In the genomic region with DNA sequence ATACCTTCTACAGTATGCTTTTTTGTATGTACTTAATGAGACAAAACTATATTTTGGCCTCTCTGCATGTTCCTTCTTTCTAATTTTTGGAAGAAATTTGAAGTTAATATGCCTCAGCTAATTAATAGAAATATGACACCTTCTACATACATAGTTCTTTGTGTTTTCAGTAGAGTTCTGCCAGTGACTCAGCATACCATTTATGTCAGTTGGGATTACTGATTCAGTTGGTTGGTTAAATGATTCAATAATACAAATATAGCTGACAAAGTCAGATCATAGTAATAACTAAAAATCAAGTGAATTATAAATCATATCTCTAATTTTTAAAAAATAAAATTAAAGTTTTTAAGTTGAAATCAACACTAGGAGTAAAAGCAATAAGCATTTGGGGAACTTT, we compare ENCODE assay signal across 20 cellular contexts. TPM values are rescaled to one million over a fixed set of nuclear protein-coding genes. Genes with fewer than 3 reads are reported as not detected.
A peak's percentile ranks its signal among the peaks of the same experiment; 100 is the strongest.
DNase-seq lines count a peak whose midpoint lies in the region; ATAC-seq, FAIRE-seq and TF ChIP-seq lines count a peak whose summit lies in the region.
"Had no signal": no experiment of that assay in that cellular context is flagged by ENCODE, and none has a peak within 500 bp of the region (broad histone marks: within the 10 kb centered on the region; RNA-seq: fewer than 3 reads in every experiment).

No MANE protein-coding gene starts in this region.

- TF ChIP-seq CTCF in fibroblast of lung (conservative IDR thresholded peaks at IDR 0.05 in 1 of 2, IDR thresholded peaks at IDR 0.05 in 1 of 2; ENCODE audit: low read depth in 1 of 2, low read length in 2 of 2) (no peak), osteoblast (IDR thresholded peaks at IDR 0.05; ENCODE audit: extremely low read depth, low read depth, low read length) (no peak), dorsolateral prefrontal cortex (IDR thresholded peaks at IDR 0.05 in 54 of 56, conservative IDR thresholded peaks at IDR 0.05 in 2 of 56; ENCODE audit: low read depth in 1 of 56, partially characterized antibody in 56 of 56) (no peak)

- intact Hi-C loops in dorsolateral prefrontal cortex (cut with DNase I), result no loop called here

- H2AFZ ChIP-seq in fibroblast of lung (ENCODE audit: low read length) (no peak overlapping the region), osteoblast (ENCODE audit: low read length) (no peak overlapping the region)
- H2AFZ ChIP-seq: GM23248 had no signal

- POLR2A ChIA-PET in naive thymus-derived CD8-positive, alpha-beta T cell (lab: Charles Lee), result no interaction called here

- ATAC-seq in naive thymus-derived CD8-positive, alpha-beta T cell, result no peak

- no peaks in the 10 kb centered on the region for H3K79me2 ChIP-seq in fibroblast of lung (ENCODE audit: control insufficient read depth, insufficient read depth, low read length)
- H3K79me2 ChIP-seq in osteoblast (ENCODE audit: insufficient read depth, low read length), result no peaks in the 10 kb centered on the region

- no peak overlapping the region for H3K9ac ChIP-seq in fibroblast of lung (ENCODE audit: insufficient read depth, low read length)
- H3K9ac ChIP-seq: GM23248 had no signal

- no peaks in the 10 kb centered on the region for H3K4me1 Mint-ChIP-seq in naive thymus-derived CD8-positive, alpha-beta T cell
- H3K4me1 Mint-ChIP-seq: CD4-positive, CD25-positive, alpha-beta regulatory T cell had no signal

- H3K27me3 Mint-ChIP-seq in naive thymus-derived CD8-positive, alpha-beta T cell, result peaks cover 0 to 24% (median 2%) of the 10 kb centered on the region in 5 donors
- H3K27me3 Mint-ChIP-seq: CD4-positive, CD25-positive, alpha-beta regulatory T cell had no signal

- H3K4me3 ChIP-seq in fibroblast of lung (replicated peaks in 1 of 4; ENCODE audit: control extremely low read depth in 1 of 4, insufficient read depth in 1 of 4, low read depth in 3 of 4, low read length in 4 of 4) (no peak overlapping the region), osteoblast (ENCODE audit: insufficient read depth, low read length) (no peak overlapping the region), dorsolateral prefrontal cortex (no peak overlapping the region), small intestine (ENCODE audit: low read depth in 1 of 2, low read length in 2 of 2) (no peak overlapping the region)
- H3K4me3 ChIP-seq: GM23248, HAP-1 had no signal

- H3K4me3 Mint-ChIP-seq in naive thymus-derived CD8-positive, alpha-beta T cell, result no peak overlapping the region
- H3K4me3 Mint-ChIP-seq: CD4-positive, CD25-positive, alpha-beta regulatory T cell had no signal

- no peaks in the 10 kb centered on the region for H3K4me1 ChIP-seq in fibroblast of lung (ENCODE audit: control insufficient read depth, extremely low read depth, insufficient read depth, low read length)
- peaks cover 6% of the 10 kb centered on the region for H3K4me1 ChIP-seq in osteoblast (ENCODE audit: insufficient read depth, low read length)
- H3K4me1 ChIP-seq in small intestine (ENCODE audit: control insufficient read depth in 2 of 2, insufficient read depth in 1 of 2, low read depth in 1 of 2, low read length in 1 of 2), result no peaks in the 10 kb centered on the region
- H3K4me1 ChIP-seq: BE2C, Caco-2 had no signal

- no peaks in the 10 kb centered on the region for H3K36me3 Mint-ChIP-seq in naive thymus-derived CD8-positive, alpha-beta T cell
- H3K36me3 Mint-ChIP-seq: CD4-positive, CD25-positive, alpha-beta regulatory T cell had no signal

- no peak for FAIRE-seq in small intestine (lab: Jason Lieb, UNC)
- FAIRE-seq: A204.1, D721Med, GM12892, GM18507 had no signal

- no peaks in the 10 kb centered on the region for H3K9me3 ChIP-seq in fibroblast of lung (ENCODE audit: control insufficient read depth, insufficient read depth, low read depth, low read length)
- H3K9me3 ChIP-seq in osteoblast (ENCODE audit: low read depth, low read length), result no peaks in the 10 kb centered on the region
- no peaks in the 10 kb centered on the region for H3K9me3 ChIP-seq in small intestine (ENCODE audit: control insufficient read depth, low read depth)
- H3K9me3 ChIP-seq: BE2C, Caco-2, HAP-1 had no signal

- H3K9me3 Mint-ChIP-seq in naive thymus-derived CD8-positive, alpha-beta T cell, result peaks cover 0 to 8% (median 3%) of the 10 kb centered on the region in 9 donors

- H3K4me2 ChIP-seq in fibroblast of lung (ENCODE audit: extremely low read depth, insufficient read depth, low read length) (no peak overlapping the region), osteoblast (ENCODE audit: insufficient read depth, low read length) (peak overlapping the region; percentile 3)

- H4K20me1 ChIP-seq in fibroblast of lung (ENCODE audit: control insufficient read depth, extremely low read depth, insufficient read depth, low read length), result no peaks in the 10 kb centered on the region
- no peaks in the 10 kb centered on the region for H4K20me1 ChIP-seq in osteoblast (ENCODE audit: insufficient read depth, low read length)

- DNase-seq in HT1080 (ENCODE audit: low read depth) (peak; percentile 21), RKO (ENCODE audit: low spot score) (peak; percentile 14), fibroblast of lung (ENCODE audit: low read depth in 2 of 2) (peak; percentile 18 to 24), osteoblast (ENCODE audit: insufficient read length, low spot score, missing footprints) (no peak), dorsolateral prefrontal cortex (no peak), T-helper 2 cell (no peak), small intestine (no peak)
- DNase-seq in naive thymus-derived CD8-positive, alpha-beta T cell, result no peak
- DNase-seq: ACHN; BE2C; C1 segment of cervical spinal cord; Caco-2; CD4-positive, CD25-positive, alpha-beta regulatory T cell; GDM1; GM23248 had no signal

- H3K27ac Mint-ChIP-seq in naive thymus-derived CD8-positive, alpha-beta T cell, result no peak overlapping the region
- H3K27ac Mint-ChIP-seq: CD4-positive, CD25-positive, alpha-beta regulatory T cell had no signal

- H3K27me3 ChIP-seq in fibroblast of lung (ENCODE audit: control insufficient read depth, insufficient read depth, low read length) (no peaks in the 10 kb centered on the region), osteoblast (ENCODE audit: insufficient read depth, low read length) (peaks cover under 1% of the 10 kb centered on the region), dorsolateral prefrontal cortex (no peaks in the 10 kb centered on the region), small intestine (ENCODE audit: control insufficient read depth in 2 of 2, insufficient read depth in 2 of 2, low read length in 2 of 2) (no peaks in the 10 kb centered on the region)
- H3K27me3 ChIP-seq: BE2C had no signal

- no peaks in the 10 kb centered on the region for H3K36me3 ChIP-seq in fibroblast of lung (ENCODE audit: control insufficient read depth, insufficient read depth, low read length)
- H3K36me3 ChIP-seq in osteoblast (ENCODE audit: insufficient read depth, low read length), result no peaks in the 10 kb centered on the region
- H3K36me3 ChIP-seq in small intestine (ENCODE audit: control insufficient read depth in 2 of 2, insufficient read depth in 2 of 2, low read length in 2 of 2), result no peaks in the 10 kb centered on the region
- H3K36me3 ChIP-seq: BE2C, HAP-1 had no signal

- H3K27ac ChIP-seq in fibroblast of lung (ENCODE audit: insufficient read depth, low read length) (no peak overlapping the region), osteoblast (ENCODE audit: low read depth, low read length) (no peak overlapping the region), dorsolateral prefrontal cortex (no peak overlapping the region), small intestine (ENCODE audit: low read depth in 1 of 2, low read length in 1 of 2) (no peak overlapping the region)
- H3K27ac ChIP-seq: GM23248 had no signal

RNA-seq across cellular contexts. Expression of gene BTC, which starts 16.8 kb away (rescaled TPM):
- 1.0 and 1.2 TPM in 2 replicates for total RNA-seq in HT1080 (2014; rRNA removed; shearing (Covaris generic))
- polyA plus RNA-seq in HT1080 (2015; cell fraction: cytosol; rRNA removed), result 0.26 and 0.27 TPM in 2 replicates
- polyA plus RNA-seq in HT1080 (2015; cell fraction: nucleus; rRNA removed), result 0.29 and 0.47 TPM in 2 replicates
- total RNA-seq in fibroblast of lung (3.1 and 7.8 TPM in 2 replicates), osteoblast (0.29 and 0.36 TPM in 2 replicates), dorsolateral prefrontal cortex (1 to 10 TPM in 84 of 120 experiments, under 1 TPM in 36; 0.36 to 4.9 (median 1.3) TPM)
- polyA plus RNA-seq in fibroblast of lung (0.33 and 0.41 TPM in 2 replicates), small intestine (1 to 10 TPM; 1.3 to 4.9 (median 1.4) TPM)
- 0.19 and 0.24 TPM in 2 replicates for polyA plus RNA-seq in fibroblast of lung (2012)
- not detected in 2 replicates for polyA minus RNA-seq in fibroblast of lung (ENCODE audit: low replicate concordance)
- not detected for total RNA-seq in naive thymus-derived CD8-positive, alpha-beta T cell
- not detected for polyA plus RNA-seq in naive thymus-derived CD8-positive, alpha-beta T cell
- total RNA-seq: CD4-positive, CD25-positive, alpha-beta regulatory T cell; GM23248 had no signal
- polyA plus RNA-seq: CD4-positive, CD25-positive, alpha-beta regulatory T cell; GM23248 had no signal

Comparison
In these comparisons a context has a peak if more than half of its experiments do, and no peak if none do; other contexts are left out.
1. DNase-seq: peak in HT1080 (single experiment), RKO (single experiment) and fibroblast of lung (2 of 2); none in osteoblast (single experiment), naive thymus-derived CD8-positive, alpha-beta T cell (0 of 10), dorsolateral prefrontal cortex (0 of 10), T-helper 2 cell (0 of 5) and small intestine (single experiment).